In the genomic region with DNA sequence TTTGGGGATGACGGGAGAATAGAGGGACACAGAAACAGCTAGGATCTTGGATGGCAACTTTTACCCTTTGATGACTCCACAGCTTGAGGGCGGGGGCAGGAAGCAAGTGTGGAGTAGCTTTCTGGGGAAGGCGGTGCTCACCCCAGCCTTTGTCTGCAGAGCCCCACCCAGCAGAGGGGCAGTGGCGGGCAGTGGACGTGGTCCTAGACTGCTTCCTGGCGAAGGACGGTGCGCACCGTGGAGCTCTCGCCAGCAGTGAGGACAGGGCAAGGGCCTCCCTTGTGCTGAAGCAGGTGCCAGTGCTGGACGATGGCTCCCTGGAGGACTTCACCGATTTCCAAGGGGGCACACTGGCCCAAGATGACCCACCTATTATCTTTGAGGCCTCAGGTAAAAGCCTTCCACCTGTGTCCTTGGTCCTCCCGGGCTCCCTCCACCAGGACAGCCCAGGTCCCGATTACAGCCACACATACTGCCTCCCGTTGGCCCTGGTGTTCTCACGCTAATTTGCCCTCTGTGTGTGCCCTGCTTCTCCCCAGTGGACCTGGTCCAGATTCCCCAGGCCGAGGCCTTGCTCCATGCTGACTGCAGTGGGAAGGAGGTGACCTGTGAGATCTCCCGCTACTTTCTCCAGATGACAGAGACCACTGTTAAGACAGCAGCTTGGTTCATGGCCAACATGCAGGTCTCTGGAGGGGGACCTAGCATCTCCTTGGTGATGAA, we compare ENCODE assay signal across 1 cellular context.
TF ChIP-seq lines count a peak whose summit lies in the region.

No MANE protein-coding gene starts in this region.

TF ChIP-seq in K562, 482 proteins besides CTCF, POLR2A, EP300 and RAD21:
- no peak for TF ChIP-seq RFX7 (CRISPR knock-in tag; IDR thresholded peaks at IDR 0.05)
- no peak for TF ChIP-seq ZNF311 (CRISPR knock-in tag; IDR thresholded peaks at IDR 0.05)
- no peak for TF ChIP-seq POLR2AphosphoS2 (IDR thresholded peaks at IDR 0.05; ENCODE audit: low read length)
